In the genomic region with DNA sequence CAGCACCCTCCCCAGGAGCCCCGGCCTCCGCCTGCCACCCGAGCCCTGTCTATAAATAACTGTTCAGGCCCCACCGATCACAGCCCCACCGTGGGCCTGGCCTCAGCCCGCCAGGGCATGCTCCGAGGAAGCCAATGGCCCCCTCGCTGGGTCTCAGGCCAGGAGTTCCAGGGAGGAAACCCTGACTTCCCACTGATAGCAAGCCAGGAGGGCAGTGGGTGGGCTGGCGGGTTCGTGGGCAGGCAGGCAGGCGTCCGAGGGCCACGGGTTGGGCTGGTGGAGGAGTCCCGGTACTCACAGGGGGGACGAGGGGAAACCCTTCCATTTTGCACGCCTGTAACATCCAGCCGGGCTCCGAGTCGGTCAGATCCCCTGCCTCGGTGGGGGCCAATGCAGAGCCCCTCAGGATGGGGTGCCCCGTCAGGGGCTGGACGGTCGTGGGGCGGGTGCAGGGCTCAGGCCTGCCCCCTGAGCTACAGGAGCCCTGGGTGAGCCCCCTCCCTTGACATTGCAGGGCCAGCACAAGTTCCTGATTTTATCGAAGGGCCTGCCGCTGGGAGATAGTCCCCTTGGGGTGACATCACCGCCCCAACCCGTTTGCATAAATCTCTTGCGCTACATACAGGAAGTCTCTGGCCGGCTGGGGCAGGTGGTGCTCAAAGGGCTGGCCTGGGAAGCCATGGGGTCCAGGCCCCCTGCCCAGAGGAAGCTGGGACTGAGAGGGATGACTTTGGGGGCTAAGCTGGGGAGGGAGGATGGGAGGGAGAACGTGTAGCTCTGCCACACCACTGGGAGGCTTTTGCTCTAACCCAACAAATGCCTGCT, we compare ENCODE assay signal across 1 cellular context.
A peak's percentile ranks its signal among the peaks of the same experiment; 100 is the strongest.
TF ChIP-seq lines count a peak whose summit lies in the region.

A gene (minus strand): TSS at position 537 of the 825 bp plus-strand sequence. CDS start 194 bp downstream, at position 343.

TF ChIP-seq in GM12878, 131 proteins besides CTCF, POLR2A, EP300 and RAD21 (continued from another document and continues in another):
- TF ChIP-seq, protein P1, sequence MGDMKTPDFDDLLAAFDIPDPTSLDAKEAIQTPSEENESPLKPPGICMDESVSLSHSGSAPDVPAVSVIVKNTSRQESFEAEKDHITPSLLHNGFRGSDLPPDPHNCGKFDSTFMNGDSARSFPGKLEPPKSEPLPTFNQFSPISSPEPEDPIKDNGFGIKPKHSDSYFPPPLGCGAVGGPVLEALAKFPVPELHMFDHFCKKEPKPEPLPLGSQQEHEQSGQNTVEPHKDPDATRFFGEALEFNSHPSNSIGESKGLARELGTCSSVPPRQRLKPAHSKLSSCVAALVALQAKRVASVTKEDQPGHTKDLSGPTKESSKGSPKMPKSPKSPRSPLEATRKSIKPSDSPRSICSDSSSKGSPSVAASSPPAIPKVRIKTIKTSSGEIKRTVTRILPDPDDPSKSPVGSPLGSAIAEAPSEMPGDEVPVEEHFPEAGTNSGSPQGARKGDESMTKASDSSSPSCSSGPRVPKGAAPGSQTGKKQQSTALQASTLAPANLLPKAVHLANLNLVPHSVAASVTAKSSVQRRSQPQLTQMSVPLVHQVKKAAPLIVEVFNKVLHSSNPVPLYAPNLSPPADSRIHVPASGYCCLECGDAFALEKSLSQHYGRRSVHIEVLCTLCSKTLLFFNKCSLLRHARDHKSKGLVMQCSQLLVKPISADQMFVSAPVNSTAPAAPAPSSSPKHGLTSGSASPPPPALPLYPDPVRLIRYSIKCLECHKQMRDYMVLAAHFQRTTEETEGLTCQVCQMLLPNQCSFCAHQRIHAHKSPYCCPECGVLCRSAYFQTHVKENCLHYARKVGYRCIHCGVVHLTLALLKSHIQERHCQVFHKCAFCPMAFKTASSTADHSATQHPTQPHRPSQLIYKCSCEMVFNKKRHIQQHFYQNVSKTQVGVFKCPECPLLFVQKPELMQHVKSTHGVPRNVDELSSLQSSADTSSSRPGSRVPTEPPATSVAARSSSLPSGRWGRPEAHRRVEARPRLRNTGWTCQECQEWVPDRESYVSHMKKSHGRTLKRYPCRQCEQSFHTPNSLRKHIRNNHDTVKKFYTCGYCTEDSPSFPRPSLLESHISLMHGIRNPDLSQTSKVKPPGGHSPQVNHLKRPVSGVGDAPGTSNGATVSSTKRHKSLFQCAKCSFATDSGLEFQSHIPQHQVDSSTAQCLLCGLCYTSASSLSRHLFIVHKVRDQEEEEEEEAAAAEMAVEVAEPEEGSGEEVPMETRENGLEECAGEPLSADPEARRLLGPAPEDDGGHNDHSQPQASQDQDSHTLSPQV (IDR thresholded peaks at IDR 0.05), result no peak
- TF ChIP-seq RELA (IDR thresholded peaks at IDR 0.05; ENCODE audit: borderline replicate concordance, partially characterized antibody) (no peak), CHD1 (IDR thresholded peaks at IDR 0.05; ENCODE audit: low read depth, low read length) (no peak), ZNF217 (IDR thresholded peaks at IDR 0.05) (no peak), SREBF2 (IDR thresholded peaks at IDR 0.05; ENCODE audit: low read length) (no peak), RFX5 (IDR thresholded peaks at IDR 0.05; ENCODE audit: low read depth, low read length) (peak; percentile 25; the same call in 1 of the 2 replicates), ETV6 (conservative IDR thresholded peaks at IDR 0.05 in 1 of 2, IDR thresholded peaks at IDR 0.05 in 1 of 2; ENCODE audit: borderline replicate concordance in 1 of 2, low read depth in 1 of 2) (no peak), IRF4 (IDR thresholded peaks at IDR 0.05; ENCODE audit: low read depth, low read length) (no peak), KAT2A (conservative IDR thresholded peaks at IDR 0.05; ENCODE audit: control insufficient read depth, low read depth, low read length) (no peak), WRNIP1 (IDR thresholded peaks at IDR 0.05; ENCODE audit: borderline replicate concordance, low read depth, low read length) (no peak), ZNF622 (IDR thresholded peaks at IDR 0.05) (no peak), KDM1A (IDR thresholded peaks at IDR 0.05; ENCODE audit: borderline replicate concordance) (no peak), MEF2A (IDR thresholded peaks at IDR 0.05; ENCODE audit: insufficient read depth, low read depth, low read length) (no peak), NFXL1 (IDR thresholded peaks at IDR 0.05; ENCODE audit: borderline replicate concordance) (no peak), STAT3 (IDR thresholded peaks at IDR 0.05; ENCODE audit: low read depth, low read length) (no peak), FOS (IDR thresholded peaks at IDR 0.05; ENCODE audit: borderline replicate concordance, extremely low read depth, insufficient read length) (no peak), MTA3 (IDR thresholded peaks at IDR 0.05; ENCODE audit: borderline replicate concordance, low read length) (no peak), ZNF384 (IDR thresholded peaks at IDR 0.05; ENCODE audit: borderline replicate concordance, low read depth, low read length) (no peak), NR2F1 (conservative IDR thresholded peaks at IDR 0.05) (no peak), PAX5 (IDR thresholded peaks at IDR 0.05; ENCODE audit: borderline replicate concordance, low read depth, low read length) (no peak), PAX8 (IDR thresholded peaks at IDR 0.05) (no peak), POU2F2 (IDR thresholded peaks at IDR 0.05; ENCODE audit: borderline replicate concordance, low read depth, low read length) (peak; percentile 99), BACH1 (IDR thresholded peaks at IDR 0.05; ENCODE audit: borderline replicate concordance) (peak; percentile 18; the same call in 1 of the 2 replicates), SIX5 (IDR thresholded peaks at IDR 0.05; ENCODE audit: low read depth, low read length, severe bottlenecking) (no peak), SPI1 (IDR thresholded peaks at IDR 0.05; ENCODE audit: borderline replicate concordance, insufficient read depth, low read depth, low read length) (peak; percentile 44; the same call in 1 of the 2 replicates)
- TF ChIP-seq, protein P2, sequence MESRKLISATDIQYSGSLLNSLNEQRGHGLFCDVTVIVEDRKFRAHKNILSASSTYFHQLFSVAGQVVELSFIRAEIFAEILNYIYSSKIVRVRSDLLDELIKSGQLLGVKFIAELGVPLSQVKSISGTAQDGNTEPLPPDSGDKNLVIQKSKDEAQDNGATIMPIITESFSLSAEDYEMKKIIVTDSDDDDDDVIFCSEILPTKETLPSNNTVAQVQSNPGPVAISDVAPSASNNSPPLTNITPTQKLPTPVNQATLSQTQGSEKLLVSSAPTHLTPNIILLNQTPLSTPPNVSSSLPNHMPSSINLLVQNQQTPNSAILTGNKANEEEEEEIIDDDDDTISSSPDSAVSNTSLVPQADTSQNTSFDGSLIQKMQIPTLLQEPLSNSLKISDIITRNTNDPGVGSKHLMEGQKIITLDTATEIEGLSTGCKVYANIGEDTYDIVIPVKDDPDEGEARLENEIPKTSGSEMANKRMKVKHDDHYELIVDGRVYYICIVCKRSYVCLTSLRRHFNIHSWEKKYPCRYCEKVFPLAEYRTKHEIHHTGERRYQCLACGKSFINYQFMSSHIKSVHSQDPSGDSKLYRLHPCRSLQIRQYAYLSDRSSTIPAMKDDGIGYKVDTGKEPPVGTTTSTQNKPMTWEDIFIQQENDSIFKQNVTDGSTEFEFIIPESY (IDR thresholded peaks at IDR 0.05), result no peak
- TF ChIP-seq, protein P3, sequence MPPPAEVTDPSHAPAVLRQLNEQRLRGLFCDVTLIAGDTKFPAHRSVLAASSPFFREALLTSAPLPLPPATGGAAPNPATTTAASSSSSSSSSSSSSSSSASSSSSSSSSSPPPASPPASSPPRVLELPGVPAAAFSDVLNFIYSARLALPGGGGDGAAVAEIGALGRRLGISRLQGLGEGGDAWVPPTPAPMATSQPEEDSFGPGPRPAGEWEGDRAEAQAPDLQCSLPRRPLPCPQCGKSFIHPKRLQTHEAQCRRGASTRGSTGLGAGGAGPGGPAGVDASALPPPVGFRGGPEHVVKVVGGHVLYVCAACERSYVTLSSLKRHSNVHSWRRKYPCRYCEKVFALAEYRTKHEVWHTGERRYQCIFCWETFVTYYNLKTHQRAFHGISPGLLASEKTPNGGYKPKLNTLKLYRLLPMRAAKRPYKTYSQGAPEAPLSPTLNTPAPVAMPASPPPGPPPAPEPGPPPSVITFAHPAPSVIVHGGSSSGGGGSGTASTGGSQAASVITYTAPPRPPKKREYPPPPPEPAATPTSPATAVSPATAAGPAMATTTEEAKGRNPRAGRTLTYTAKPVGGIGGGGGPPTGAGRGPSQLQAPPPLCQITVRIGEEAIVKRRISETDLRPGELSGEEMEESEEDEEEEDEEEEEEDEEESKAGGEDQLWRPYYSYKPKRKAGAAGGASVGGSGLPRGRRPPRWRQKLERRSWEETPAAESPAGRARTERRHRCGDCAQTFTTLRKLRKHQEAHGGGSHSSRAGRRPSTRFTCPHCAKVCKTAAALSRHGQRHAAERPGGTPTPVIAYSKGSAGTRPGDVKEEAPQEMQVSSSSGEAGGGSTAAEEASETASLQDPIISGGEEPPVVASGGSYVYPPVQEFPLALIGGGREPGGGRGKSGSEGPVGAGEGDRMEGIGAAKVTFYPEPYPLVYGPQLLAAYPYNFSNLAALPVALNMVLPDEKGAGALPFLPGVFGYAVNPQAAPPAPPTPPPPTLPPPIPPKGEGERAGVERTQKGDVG (CRISPR knock-in tag; IDR thresholded peaks at IDR 0.05), result no peak
- TF ChIP-seq, protein P4, sequence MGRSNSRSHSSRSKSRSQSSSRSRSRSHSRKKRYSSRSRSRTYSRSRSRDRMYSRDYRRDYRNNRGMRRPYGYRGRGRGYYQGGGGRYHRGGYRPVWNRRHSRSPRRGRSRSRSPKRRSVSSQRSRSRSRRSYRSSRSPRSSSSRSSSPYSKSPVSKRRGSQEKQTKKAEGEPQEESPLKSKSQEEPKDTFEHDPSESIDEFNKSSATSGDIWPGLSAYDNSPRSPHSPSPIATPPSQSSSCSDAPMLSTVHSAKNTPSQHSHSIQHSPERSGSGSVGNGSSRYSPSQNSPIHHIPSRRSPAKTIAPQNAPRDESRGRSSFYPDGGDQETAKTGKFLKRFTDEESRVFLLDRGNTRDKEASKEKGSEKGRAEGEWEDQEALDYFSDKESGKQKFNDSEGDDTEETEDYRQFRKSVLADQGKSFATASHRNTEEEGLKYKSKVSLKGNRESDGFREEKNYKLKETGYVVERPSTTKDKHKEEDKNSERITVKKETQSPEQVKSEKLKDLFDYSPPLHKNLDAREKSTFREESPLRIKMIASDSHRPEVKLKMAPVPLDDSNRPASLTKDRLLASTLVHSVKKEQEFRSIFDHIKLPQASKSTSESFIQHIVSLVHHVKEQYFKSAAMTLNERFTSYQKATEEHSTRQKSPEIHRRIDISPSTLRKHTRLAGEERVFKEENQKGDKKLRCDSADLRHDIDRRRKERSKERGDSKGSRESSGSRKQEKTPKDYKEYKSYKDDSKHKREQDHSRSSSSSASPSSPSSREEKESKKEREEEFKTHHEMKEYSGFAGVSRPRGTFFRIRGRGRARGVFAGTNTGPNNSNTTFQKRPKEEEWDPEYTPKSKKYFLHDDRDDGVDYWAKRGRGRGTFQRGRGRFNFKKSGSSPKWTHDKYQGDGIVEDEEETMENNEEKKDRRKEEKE (IDR thresholded peaks at IDR 0.05), result no peak
- TF ChIP-seq, protein P5, sequence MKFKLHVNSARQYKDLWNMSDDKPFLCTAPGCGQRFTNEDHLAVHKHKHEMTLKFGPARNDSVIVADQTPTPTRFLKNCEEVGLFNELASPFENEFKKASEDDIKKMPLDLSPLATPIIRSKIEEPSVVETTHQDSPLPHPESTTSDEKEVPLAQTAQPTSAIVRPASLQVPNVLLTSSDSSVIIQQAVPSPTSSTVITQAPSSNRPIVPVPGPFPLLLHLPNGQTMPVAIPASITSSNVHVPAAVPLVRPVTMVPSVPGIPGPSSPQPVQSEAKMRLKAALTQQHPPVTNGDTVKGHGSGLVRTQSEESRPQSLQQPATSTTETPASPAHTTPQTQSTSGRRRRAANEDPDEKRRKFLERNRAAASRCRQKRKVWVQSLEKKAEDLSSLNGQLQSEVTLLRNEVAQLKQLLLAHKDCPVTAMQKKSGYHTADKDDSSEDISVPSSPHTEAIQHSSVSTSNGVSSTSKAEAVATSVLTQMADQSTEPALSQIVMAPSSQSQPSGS (IDR thresholded peaks at IDR 0.05; ENCODE audit: low read length), result peak; percentile 68
- TF ChIP-seq, protein P6, sequence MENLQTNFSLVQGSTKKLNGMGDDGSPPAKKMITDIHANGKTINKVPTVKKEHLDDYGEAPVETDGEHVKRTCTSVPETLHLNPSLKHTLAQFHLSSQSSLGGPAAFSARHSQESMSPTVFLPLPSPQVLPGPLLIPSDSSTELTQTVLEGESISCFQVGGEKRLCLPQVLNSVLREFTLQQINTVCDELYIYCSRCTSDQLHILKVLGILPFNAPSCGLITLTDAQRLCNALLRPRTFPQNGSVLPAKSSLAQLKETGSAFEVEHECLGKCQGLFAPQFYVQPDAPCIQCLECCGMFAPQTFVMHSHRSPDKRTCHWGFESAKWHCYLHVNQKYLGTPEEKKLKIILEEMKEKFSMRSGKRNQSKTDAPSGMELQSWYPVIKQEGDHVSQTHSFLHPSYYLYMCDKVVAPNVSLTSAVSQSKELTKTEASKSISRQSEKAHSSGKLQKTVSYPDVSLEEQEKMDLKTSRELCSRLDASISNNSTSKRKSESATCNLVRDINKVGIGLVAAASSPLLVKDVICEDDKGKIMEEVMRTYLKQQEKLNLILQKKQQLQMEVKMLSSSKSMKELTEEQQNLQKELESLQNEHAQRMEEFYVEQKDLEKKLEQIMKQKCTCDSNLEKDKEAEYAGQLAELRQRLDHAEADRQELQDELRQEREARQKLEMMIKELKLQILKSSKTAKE (IDR thresholded peaks at IDR 0.05; ENCODE audit: low read depth, poor library complexity, severe bottlenecking), result no peak
- TF ChIP-seq, protein P7, sequence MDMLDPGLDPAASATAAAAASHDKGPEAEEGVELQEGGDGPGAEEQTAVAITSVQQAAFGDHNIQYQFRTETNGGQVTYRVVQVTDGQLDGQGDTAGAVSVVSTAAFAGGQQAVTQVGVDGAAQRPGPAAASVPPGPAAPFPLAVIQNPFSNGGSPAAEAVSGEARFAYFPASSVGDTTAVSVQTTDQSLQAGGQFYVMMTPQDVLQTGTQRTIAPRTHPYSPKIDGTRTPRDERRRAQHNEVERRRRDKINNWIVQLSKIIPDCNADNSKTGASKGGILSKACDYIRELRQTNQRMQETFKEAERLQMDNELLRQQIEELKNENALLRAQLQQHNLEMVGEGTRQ (IDR thresholded peaks at IDR 0.05; ENCODE audit: borderline replicate concordance, low read depth, low read length), result no peak
- TF ChIP-seq, protein P8, sequence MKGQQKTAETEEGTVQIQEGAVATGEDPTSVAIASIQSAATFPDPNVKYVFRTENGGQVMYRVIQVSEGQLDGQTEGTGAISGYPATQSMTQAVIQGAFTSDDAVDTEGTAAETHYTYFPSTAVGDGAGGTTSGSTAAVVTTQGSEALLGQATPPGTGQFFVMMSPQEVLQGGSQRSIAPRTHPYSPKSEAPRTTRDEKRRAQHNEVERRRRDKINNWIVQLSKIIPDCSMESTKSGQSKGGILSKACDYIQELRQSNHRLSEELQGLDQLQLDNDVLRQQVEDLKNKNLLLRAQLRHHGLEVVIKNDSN (IDR thresholded peaks at IDR 0.05; ENCODE audit: borderline replicate concordance, extremely low read length, insufficient read depth, low read depth, low read length), result no peak
- TF ChIP-seq, protein P9, sequence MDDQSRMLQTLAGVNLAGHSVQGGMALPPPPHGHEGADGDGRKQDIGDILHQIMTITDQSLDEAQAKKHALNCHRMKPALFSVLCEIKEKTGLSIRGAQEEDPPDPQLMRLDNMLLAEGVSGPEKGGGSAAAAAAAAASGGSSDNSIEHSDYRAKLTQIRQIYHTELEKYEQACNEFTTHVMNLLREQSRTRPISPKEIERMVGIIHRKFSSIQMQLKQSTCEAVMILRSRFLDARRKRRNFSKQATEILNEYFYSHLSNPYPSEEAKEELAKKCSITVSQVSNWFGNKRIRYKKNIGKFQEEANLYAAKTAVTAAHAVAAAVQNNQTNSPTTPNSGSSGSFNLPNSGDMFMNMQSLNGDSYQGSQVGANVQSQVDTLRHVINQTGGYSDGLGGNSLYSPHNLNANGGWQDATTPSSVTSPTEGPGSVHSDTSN (IDR thresholded peaks at IDR 0.05; ENCODE audit: insufficient replicate concordance, low read depth, low read length), result no peak
